Comparison of ENCODE assay signal across 8 cellular contexts in genomic region chr20:44532248-44532980, GRCh38. TPM values are rescaled to one million over a fixed set of nuclear protein-coding genes. Genes with fewer than 3 reads are reported as not detected.
DNase-seq lines count a peak whose midpoint lies in the region; ATAC-seq and TF ChIP-seq lines count a peak whose summit lies in the region.

No MANE protein-coding gene starts in this region.

- H3K36me3 ChIP-seq in SK-N-SH (replicated peaks in 1 of 2; ENCODE audit: control insufficient read depth in 1 of 2, insufficient read depth in 2 of 2, low read length in 1 of 2) (no peaks in the 10 kb centered on the region), gastrocnemius medialis (no peaks in the 10 kb centered on the region)

- H3K27me3 ChIP-seq in SK-N-SH (ENCODE audit: insufficient read depth) (no peaks in the 10 kb centered on the region), gastrocnemius medialis (no peaks in the 10 kb centered on the region)

- H3K4me2 ChIP-seq in SK-N-SH = peak overlapping the region; percentile 97

- H3K9me3 ChIP-seq in SK-N-SH (no peaks in the 10 kb centered on the region), gastrocnemius medialis (no peaks in the 10 kb centered on the region)

- intact Hi-C loops in left cardiac atrium (cut with DNase I) = loop anchor here (5.0 kb wide), 1 partner anchor 80 kb away; no protein-coding TSS in a partner anchor
- intact Hi-C loops in gastrocnemius medialis (cut with DNase I; ENCODE audit: low total_unique reads) = loop anchor here (5.0 to 10.0 kb wide), 3 partner anchors 148 to 225 kb away; no protein-coding TSS in a partner anchor

- H3K4me3 ChIP-seq in SK-N-SH (ENCODE audit: low read depth in 2 of 2, low read length in 1 of 2) (peak overlapping the region; percentile 67 to 80), gastrocnemius medialis (peak overlapping the region; percentile 63 to 82 (median 78))

- peaks cover 61% of the 10 kb centered on the region for H3K79me2 ChIP-seq in SK-N-SH (ENCODE audit: insufficient read depth)

- in situ Hi-C loops in G401 (cut with HindIII; ENCODE audit: low sequenced_read_pairs) = no loop called here
- in situ Hi-C loops in gastrocnemius medialis (cut with MboI; ENCODE audit: low sequenced_read_pairs in 4 of 4) = loop anchor here (5.0 to 25.0 kb wide), 3 partner anchors 75 to 205 kb away; partner anchors contain the start of gene KCNK15 (in 1 of the 4)

- peaks cover 22% of the 10 kb centered on the region for H3F3A ChIP-seq in SK-N-SH (replicated peaks; ENCODE audit: insufficient read depth)

- no peak for TF ChIP-seq RAD21 in SK-N-SH (IDR thresholded peaks at IDR 0.05; ENCODE audit: low read length)

- TF ChIP-seq EP300 in SK-N-SH (IDR thresholded peaks at IDR 0.05; ENCODE audit: borderline replicate concordance in 1 of 2, low read depth in 1 of 2, low read length in 1 of 2) = no peak

- POLR2A ChIA-PET in SK-N-SH (lab: Yijun Ruan, JAX) = no interaction called here

- H2AFZ ChIP-seq in SK-N-SH (ENCODE audit: low read depth) = peak overlapping the region; percentile 93

- no peak for TF ChIP-seq POLR2A in gastrocnemius medialis (IDR thresholded peaks at IDR 0.05)

- H3K27ac ChIP-seq in SK-N-SH (ENCODE audit: low read depth in 2 of 2, low read length in 1 of 2) (peak overlapping the region; percentile 7 to 71), gastrocnemius medialis (peak overlapping the region; percentile 74 to 85 (median 77))

- no peaks in the 10 kb centered on the region for H4K20me1 ChIP-seq in SK-N-SH (ENCODE audit: insufficient read depth)

- H3K9me2 ChIP-seq in SK-N-SH = no peaks in the 10 kb centered on the region

- peak; percentile 44 for DNase-seq in G401 (ENCODE audit: low spot score)
- no peak for DNase-seq in SK-N-SH
- DNase-seq in left cardiac atrium = peak; percentile 39
- no peak for DNase-seq in gastrocnemius medialis
- no peak for DNase-seq in DMS79 treated with DMSO at 0.1 percent for 48 hours (lab: John Stamatoyannopoulos, UW)
- no peak for DNase-seq in T1000 (lab: John Stamatoyannopoulos, UW)
- no peak for DNase-seq in stimulated activated naive CD8-positive, alpha-beta T cell treated with anti-CD3 and anti-CD28 coated beads, Interleukin-15, Interleukin-2, amounts not matched to agents 100 U/mL and 50 U/mL, for 24 hours

- WGBS in SK-N-SH (ENCODE audit: low lambda C conversion rate) = 14% methylated on average over 11 of the region's 11 CpGs

- no peak for TF ChIP-seq CTCF in SK-N-SH (IDR thresholded peaks at IDR 0.05)
- no peak for TF ChIP-seq CTCF in gastrocnemius medialis (IDR thresholded peaks at IDR 0.05 in 4 of 5, conservative IDR thresholded peaks at IDR 0.05 in 1 of 5)

- H3K4me1 ChIP-seq in SK-N-SH (ENCODE audit: control insufficient read depth in 1 of 2, insufficient read depth in 2 of 2, low read depth in 1 of 2, low read length in 1 of 2) = peaks cover 6 to 11% of the 10 kb centered on the region in 2 experiments
- peaks cover 9 to 15% of the 10 kb centered on the region in 2 donors for H3K4me1 ChIP-seq in gastrocnemius medialis

- peak in 1 of 2 donors; percentile 31 for ATAC-seq in left cardiac atrium
- peak; percentile 28 to 38 for ATAC-seq in gastrocnemius medialis
- ATAC-seq in HG03378 (IDR thresholded peaks at IDR 0.05; ENCODE audit: unreplicated experiment) = no peak
- no peak for ATAC-seq in stimulated activated naive CD8-positive, alpha-beta T cell treated with anti-CD3 and anti-CD28 coated beads, Interleukin-15, Interleukin-2, amounts not matched to agents 100 U/mL and 50 U/mL, for 24 hours

- peak overlapping the region; percentile 96 for H3K9ac ChIP-seq in SK-N-SH

- CTCF ChIA-PET in SK-N-SH (lab: Yijun Ruan, JAX) = interaction anchor here (0.8 to 1.9 kb wide), 4 partner anchors 39 to 77 kb away, joined by 3 to 6 read pairs (median 6); no protein-coding TSS in a partner anchor

TF ChIP-seq in SK-N-SH, 30 proteins besides CTCF, POLR2A, EP300 and RAD21 (continues in another document):
- TF ChIP-seq ZBTB33 (IDR thresholded peaks at IDR 0.05; ENCODE audit: borderline replicate concordance, low read depth) (no peak), SMC3 (IDR thresholded peaks at IDR 0.05; ENCODE audit: low read depth, low read length) (no peak), MAX (IDR thresholded peaks at IDR 0.05; ENCODE audit: low read depth) (no peak), RFX5 (IDR thresholded peaks at IDR 0.05; ENCODE audit: low read length) (no peak), GATA2 (CRISPR knock-in tag; IDR thresholded peaks at IDR 0.05) (no peak), IRF3 (IDR thresholded peaks at IDR 0.05; ENCODE audit: low read depth, low read length) (no peak), SIN3A (IDR thresholded peaks at IDR 0.05; ENCODE audit: borderline replicate concordance, low read depth, low read length) (no peak), TCF12 (IDR thresholded peaks at IDR 0.05) (no peak), MXI1 (IDR thresholded peaks at IDR 0.05; ENCODE audit: low read depth, low read length) (no peak), FOSL2 (IDR thresholded peaks at IDR 0.05; ENCODE audit: borderline replicate concordance, low read depth) (no peak), RXRA (IDR thresholded peaks at IDR 0.05; ENCODE audit: borderline replicate concordance, low read depth) (no peak), TEAD4 (IDR thresholded peaks at IDR 0.05; ENCODE audit: borderline replicate concordance, insufficient read depth) (no peak), YY1 (IDR thresholded peaks at IDR 0.05; ENCODE audit: low read depth) (no peak), USF1 (IDR thresholded peaks at IDR 0.05; ENCODE audit: borderline replicate concordance, low read depth) (no peak)

RNA-seq across cellular contexts. Expression of gene SERINC3, which starts 10.5 kb away (rescaled TPM):
- total RNA-seq in G401 (2014; rRNA removed; shearing (Covaris generic)) = 23.9 and 28.0 TPM in 2 replicates
- polyA plus RNA-seq in SK-N-SH (2012; rRNA removed) = 105 and 173 TPM in 2 replicates
- 101 and 124 TPM in 2 replicates for polyA plus RNA-seq in SK-N-SH (2012; cell fraction: cytosol; rRNA removed)
- 71.6 and 109 TPM in 2 replicates for polyA plus RNA-seq in SK-N-SH (2012; cell fraction: nucleus; rRNA removed)
- total RNA-seq in left cardiac atrium (10 to 100 TPM; 83.9 to 92.8 TPM), gastrocnemius medialis (100 to 1,000 TPM in 3 of 4 donors, 10 to 100 TPM in 1; 93.3 to 174 (median 139) TPM)

RNA-seq across cellular contexts. Expression of gene PKIG, which starts 50.0 kb away (rescaled TPM):
- total RNA-seq in G401 (2014; rRNA removed; shearing (Covaris generic)) = 37.1 and 69.0 TPM in 2 replicates
- 63.9 and 92.9 TPM in 2 replicates for polyA plus RNA-seq in SK-N-SH (2012; rRNA removed)
- 67.5 and 78.6 TPM in 2 replicates for polyA plus RNA-seq in SK-N-SH (2012; cell fraction: cytosol; rRNA removed)
- 29.9 and 37.7 TPM in 2 replicates for polyA plus RNA-seq in SK-N-SH (2012; cell fraction: nucleus; rRNA removed)
- total RNA-seq in left cardiac atrium (100 to 1,000 TPM; 159 to 182 TPM), gastrocnemius medialis (100 to 1,000 TPM in 2 of 4 donors, 10 to 100 TPM in 2; 72.9 to 153 (median 100) TPM)

RNA-seq across cellular contexts. Expression of gene TTPAL, which starts 56.7 kb away (rescaled TPM):
- 4.5 and 6.1 TPM in 2 replicates for total RNA-seq in G401 (2014; rRNA removed; shearing (Covaris generic))
- polyA plus RNA-seq in SK-N-SH (2012; rRNA removed) = 4.9 and 5.7 TPM in 2 replicates
- polyA plus RNA-seq in SK-N-SH (2012; cell fraction: cytosol; rRNA removed) = 5.4 and 5.6 TPM in 2 replicates
- 12.4 and 16.5 TPM in 2 replicates for polyA plus RNA-seq in SK-N-SH (2012; cell fraction: nucleus; rRNA removed)
- total RNA-seq in left cardiac atrium = 1 to 10 TPM; 7.2 to 7.6 TPM
- total RNA-seq in gastrocnemius medialis = 1 to 10 TPM; 3.5 to 5.0 (median 4.7) TPM

Comparison
In these comparisons a context has a peak if more than half of its experiments do, and no peak if none do; other contexts are left out.
1. DNase-seq: peak in G401 (single experiment) and left cardiac atrium (single experiment); none in SK-N-SH (single experiment), gastrocnemius medialis (0 of 2), DMS79 treated with DMSO at 0.1 percent for 48 hours (single experiment), T1000 (single experiment) and stimulated activated naive CD8-positive, alpha-beta T cell treated with anti-CD3 and anti-CD28 coated beads, Interleukin-15, Interleukin-2, amounts not matched to agents 100 U/mL and 50 U/mL, for 24 hours (single experiment).
2. ATAC-seq: peak in gastrocnemius medialis (2 of 2); none in HG03378 (single experiment) and stimulated activated naive CD8-positive, alpha-beta T cell treated with anti-CD3 and anti-CD28 coated beads, Interleukin-15, Interleukin-2, amounts not matched to agents 100 U/mL and 50 U/mL, for 24 hours (single experiment).